2 cellular contexts compared by ENCODE assay signal in the genomic region with DNA sequence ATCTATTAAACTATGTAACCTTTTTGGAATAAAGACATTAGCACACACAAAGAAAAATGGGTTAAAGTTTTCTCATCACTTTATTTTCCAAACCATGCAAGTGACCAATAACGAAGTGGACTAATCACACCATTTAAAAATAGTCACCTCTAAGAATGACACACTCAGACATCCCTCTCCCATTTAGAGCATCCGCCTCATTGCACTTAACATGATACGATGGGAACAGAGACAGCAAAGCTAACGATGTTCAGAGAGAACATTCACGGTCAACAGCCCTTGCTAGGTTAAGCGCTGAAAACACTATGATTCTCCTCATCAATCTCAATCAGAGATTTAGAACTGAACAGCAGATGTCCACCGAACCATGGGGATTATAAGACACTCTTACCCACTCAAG.
TF ChIP-seq lines count a peak whose summit lies in the region.

No MANE protein-coding gene starts in this region.

TF ChIP-seq in SK-N-SH, 30 proteins besides CTCF, POLR2A, EP300 and RAD21 (continued from another document):
- TF ChIP-seq FOSL2 (IDR thresholded peaks at IDR 0.05; ENCODE audit: borderline replicate concordance, low read depth) (no peak), RFX5 (IDR thresholded peaks at IDR 0.05; ENCODE audit: low read length) (no peak), ELF1 (IDR thresholded peaks at IDR 0.05) (no peak), FOXJ3 (CRISPR knock-in tag; IDR thresholded peaks at IDR 0.05) (no peak), TCF12 (IDR thresholded peaks at IDR 0.05) (no peak), EZH2phosphoT487 (IDR thresholded peaks at IDR 0.05; ENCODE audit: borderline replicate concordance, low read depth) (no peak), CHD2 (IDR thresholded peaks at IDR 0.05; ENCODE audit: low read length, partially characterized antibody) (no peak), MEF2A (IDR thresholded peaks at IDR 0.05; ENCODE audit: borderline replicate concordance, low read depth) (no peak), SIN3A (IDR thresholded peaks at IDR 0.05; ENCODE audit: borderline replicate concordance, low read depth, low read length) (no peak), FOXM1 (IDR thresholded peaks at IDR 0.05; ENCODE audit: low read depth) (no peak), TAF1 (IDR thresholded peaks at IDR 0.05; ENCODE audit: borderline replicate concordance, low read depth, low read length) (no peak)
- TF ChIP-seq, protein P1, sequence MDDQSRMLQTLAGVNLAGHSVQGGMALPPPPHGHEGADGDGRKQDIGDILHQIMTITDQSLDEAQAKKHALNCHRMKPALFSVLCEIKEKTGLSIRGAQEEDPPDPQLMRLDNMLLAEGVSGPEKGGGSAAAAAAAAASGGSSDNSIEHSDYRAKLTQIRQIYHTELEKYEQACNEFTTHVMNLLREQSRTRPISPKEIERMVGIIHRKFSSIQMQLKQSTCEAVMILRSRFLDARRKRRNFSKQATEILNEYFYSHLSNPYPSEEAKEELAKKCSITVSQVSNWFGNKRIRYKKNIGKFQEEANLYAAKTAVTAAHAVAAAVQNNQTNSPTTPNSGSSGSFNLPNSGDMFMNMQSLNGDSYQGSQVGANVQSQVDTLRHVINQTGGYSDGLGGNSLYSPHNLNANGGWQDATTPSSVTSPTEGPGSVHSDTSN (IDR thresholded peaks at IDR 0.05): no peak
- TF ChIP-seq, protein P2, sequence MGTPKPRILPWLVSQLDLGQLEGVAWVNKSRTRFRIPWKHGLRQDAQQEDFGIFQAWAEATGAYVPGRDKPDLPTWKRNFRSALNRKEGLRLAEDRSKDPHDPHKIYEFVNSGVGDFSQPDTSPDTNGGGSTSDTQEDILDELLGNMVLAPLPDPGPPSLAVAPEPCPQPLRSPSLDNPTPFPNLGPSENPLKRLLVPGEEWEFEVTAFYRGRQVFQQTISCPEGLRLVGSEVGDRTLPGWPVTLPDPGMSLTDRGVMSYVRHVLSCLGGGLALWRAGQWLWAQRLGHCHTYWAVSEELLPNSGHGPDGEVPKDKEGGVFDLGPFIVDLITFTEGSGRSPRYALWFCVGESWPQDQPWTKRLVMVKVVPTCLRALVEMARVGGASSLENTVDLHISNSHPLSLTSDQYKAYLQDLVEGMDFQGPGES (IDR thresholded peaks at IDR 0.05; ENCODE audit: low read depth, low read length): no peak
- TF ChIP-seq, protein P3, sequence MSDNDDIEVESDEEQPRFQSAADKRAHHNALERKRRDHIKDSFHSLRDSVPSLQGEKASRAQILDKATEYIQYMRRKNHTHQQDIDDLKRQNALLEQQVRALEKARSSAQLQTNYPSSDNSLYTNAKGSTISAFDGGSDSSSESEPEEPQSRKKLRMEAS (IDR thresholded peaks at IDR 0.05; ENCODE audit: low read depth): no peak

TF ChIP-seq in SK-N-SH treated with all-trans-retinoic acid at 6 μM for 48 hours, 23 proteins besides CTCF, POLR2A, EP300 and RAD21 (continued from another document):
- no peak for TF ChIP-seq ZNF70 (CRISPR knock-in tag; IDR thresholded peaks at IDR 0.05)
- TF ChIP-seq, protein P4, sequence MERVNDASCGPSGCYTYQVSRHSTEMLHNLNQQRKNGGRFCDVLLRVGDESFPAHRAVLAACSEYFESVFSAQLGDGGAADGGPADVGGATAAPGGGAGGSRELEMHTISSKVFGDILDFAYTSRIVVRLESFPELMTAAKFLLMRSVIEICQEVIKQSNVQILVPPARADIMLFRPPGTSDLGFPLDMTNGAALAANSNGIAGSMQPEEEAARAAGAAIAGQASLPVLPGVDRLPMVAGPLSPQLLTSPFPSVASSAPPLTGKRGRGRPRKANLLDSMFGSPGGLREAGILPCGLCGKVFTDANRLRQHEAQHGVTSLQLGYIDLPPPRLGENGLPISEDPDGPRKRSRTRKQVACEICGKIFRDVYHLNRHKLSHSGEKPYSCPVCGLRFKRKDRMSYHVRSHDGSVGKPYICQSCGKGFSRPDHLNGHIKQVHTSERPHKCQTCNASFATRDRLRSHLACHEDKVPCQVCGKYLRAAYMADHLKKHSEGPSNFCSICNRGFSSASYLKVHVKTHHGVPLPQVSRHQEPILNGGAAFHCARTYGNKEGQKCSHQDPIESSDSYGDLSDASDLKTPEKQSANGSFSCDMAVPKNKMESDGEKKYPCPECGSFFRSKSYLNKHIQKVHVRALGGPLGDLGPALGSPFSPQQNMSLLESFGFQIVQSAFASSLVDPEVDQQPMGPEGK (CRISPR knock-in tag; IDR thresholded peaks at IDR 0.05; ENCODE audit: borderline replicate concordance): no peak
- TF ChIP-seq BACH2 (CRISPR knock-in tag; IDR thresholded peaks at IDR 0.05; ENCODE audit: borderline replicate concordance): no peak
- no peak for TF ChIP-seq GLIS3 (CRISPR knock-in tag; IDR thresholded peaks at IDR 0.05)
- TF ChIP-seq ZFP30 (CRISPR knock-in tag; IDR thresholded peaks at IDR 0.05): no peak
- TF ChIP-seq TCF4 (CRISPR knock-in tag; IDR thresholded peaks at IDR 0.05; ENCODE audit: borderline replicate concordance): no peak
- no peak for TF ChIP-seq OSR1 (CRISPR knock-in tag; IDR thresholded peaks at IDR 0.05)
- TF ChIP-seq, protein P5, sequence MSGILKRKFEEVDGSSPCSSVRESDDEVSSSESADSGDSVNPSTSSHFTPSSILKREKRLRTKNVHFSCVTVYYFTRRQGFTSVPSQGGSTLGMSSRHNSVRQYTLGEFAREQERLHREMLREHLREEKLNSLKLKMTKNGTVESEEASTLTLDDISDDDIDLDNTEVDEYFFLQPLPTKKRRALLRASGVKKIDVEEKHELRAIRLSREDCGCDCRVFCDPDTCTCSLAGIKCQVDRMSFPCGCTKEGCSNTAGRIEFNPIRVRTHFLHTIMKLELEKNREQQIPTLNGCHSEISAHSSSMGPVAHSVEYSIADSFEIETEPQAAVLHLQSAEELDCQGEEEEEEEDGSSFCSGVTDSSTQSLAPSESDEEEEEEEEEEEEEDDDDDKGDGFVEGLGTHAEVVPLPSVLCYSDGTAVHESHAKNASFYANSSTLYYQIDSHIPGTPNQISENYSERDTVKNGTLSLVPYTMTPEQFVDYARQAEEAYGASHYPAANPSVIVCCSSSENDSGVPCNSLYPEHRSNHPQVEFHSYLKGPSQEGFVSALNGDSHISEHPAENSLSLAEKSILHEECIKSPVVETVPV (CRISPR knock-in tag; IDR thresholded peaks at IDR 0.05): no peak
- TF ChIP-seq ESRRG (CRISPR knock-in tag; IDR thresholded peaks at IDR 0.05): no peak
